ENCODE assay signal across 10 cellular contexts in genomic region chr12:108831309-108831991, GRCh38. TPM values are rescaled to one million over a fixed set of nuclear protein-coding genes. Genes with fewer than 3 reads are reported as not detected.
DNase-seq lines count a peak whose midpoint lies in the region; ATAC-seq, FAIRE-seq and TF ChIP-seq lines count a peak whose summit lies in the region.
"Had no signal": no experiment of that assay in that cellular context is flagged by ENCODE, and none has a peak within 500 bp of the region (broad histone marks: within the 10 kb centered on the region; RNA-seq: fewer than 3 reads in every experiment).

No MANE protein-coding gene starts in this region.

- peak overlapping the region; percentile 1 for H3K9ac ChIP-seq in astrocyte (ENCODE audit: low read length)

- H3K36me3 ChIP-seq in astrocyte (ENCODE audit: insufficient read depth, low read length), result peaks cover 41% of the 10 kb centered on the region
- H3K36me3 ChIP-seq in uterus, result no peaks in the 10 kb centered on the region

- peak; percentile 87 for ATAC-seq in activated CD8-positive, alpha-beta memory T cell treated with anti-CD3 and anti-CD28 coated beads, Interleukin-2, amount 10 ng/mL, durations not matched to agents 7 days and 5 days
- ATAC-seq in HG02884 (IDR thresholded peaks at IDR 0.05; ENCODE audit: unreplicated experiment), result peak; percentile 69
- peak; percentile 61 for ATAC-seq in stimulated activated naive CD8-positive, alpha-beta T cell treated with anti-CD3 and anti-CD28 coated beads, Interleukin-15, Interleukin-2, amounts not matched to agents 100 U/mL and 50 U/mL, for 24 hours
- no peak for ATAC-seq in GM18873 (IDR thresholded peaks at IDR 0.05; ENCODE audit: low FRiP score, unreplicated experiment)

- H3K4me3 ChIP-seq in astrocyte (ENCODE audit: insufficient read depth, low read depth, low read length), result no peak overlapping the region
- no peak overlapping the region for H3K4me3 ChIP-seq in uterus

- TF ChIP-seq POLR2A in uterus (IDR thresholded peaks at IDR 0.05), result no peak

- no peaks in the 10 kb centered on the region for H3K27me3 Mint-ChIP-seq in activated CD8-positive, alpha-beta memory T cell treated with anti-CD3 and anti-CD28 coated beads, Interleukin-2, amount 10 ng/mL, durations not matched to agents 7 days and 5 days
- H3K27me3 Mint-ChIP-seq in astrocyte (ENCODE audit: low read depth, unreplicated experiment), result no peaks in the 10 kb centered on the region

- no peak for TF ChIP-seq CTCF in astrocyte (IDR thresholded peaks at IDR 0.05; ENCODE audit: insufficient read depth, low read depth, low read length)
- no peak for TF ChIP-seq CTCF in uterus (IDR thresholded peaks at IDR 0.05)

- peak; percentile 69 for DNase-seq in activated CD8-positive, alpha-beta memory T cell treated with anti-CD3 and anti-CD28 coated beads, Interleukin-2, amount 10 ng/mL, durations not matched to agents 7 days and 5 days
- no peak for DNase-seq in activated CD8-positive, alpha-beta memory T cell treated with anti-CD3 and anti-CD28 coated beads, Interleukin-2, amount 50 U/mL, for 48 hours
- DNase-seq in astrocyte (ENCODE audit: low read depth) (no peak), NCI-H2081 treated with DMSO at 0.1 percent for 48 hours (lab: John Stamatoyannopoulos, UW) (no peak), uterus (no peak)
- no peak for DNase-seq in stimulated activated naive CD8-positive, alpha-beta T cell treated with anti-CD3 and anti-CD28 coated beads, Interleukin-15, Interleukin-2, amounts not matched to agents 100 U/mL and 50 U/mL, for 24 hours
- DNase-seq: ACHN, NCI-H446 had no signal

- peaks cover 81% of the 10 kb centered on the region for H3K79me2 ChIP-seq in astrocyte (ENCODE audit: insufficient read depth, low read length)

- no peak for FAIRE-seq in astrocyte (lab: Jason Lieb, UNC)

- H2AFZ ChIP-seq in astrocyte (ENCODE audit: low read depth, low read length), result no peak overlapping the region

- CTCF ChIA-PET in activated CD8-positive, alpha-beta memory T cell treated with anti-CD3 and anti-CD28 coated beads, Interleukin-2, amount 10 ng/mL, durations not matched to agents 7 days and 5 days (lab: Charles Lee), result interaction anchor here (0.6 to 2.0 kb wide), 6 partner anchors 9 to 263 kb away, joined by 3 to 7 read pairs (median 3); partner anchors contain the start of gene SELPLG

- H3K27ac Mint-ChIP-seq in activated CD8-positive, alpha-beta memory T cell treated with anti-CD3 and anti-CD28 coated beads, Interleukin-2, amount 10 ng/mL, durations not matched to agents 7 days and 5 days, result peak overlapping the region; percentile 92
- peak overlapping the region; percentile 100 for H3K27ac Mint-ChIP-seq in astrocyte (ENCODE audit: unreplicated experiment)

- no peak overlapping the region for H3K4me2 ChIP-seq in astrocyte (ENCODE audit: low read length)

- H3K4me1 Mint-ChIP-seq in activated CD8-positive, alpha-beta memory T cell treated with anti-CD3 and anti-CD28 coated beads, Interleukin-2, amount 10 ng/mL, durations not matched to agents 7 days and 5 days, result peaks cover 91% of the 10 kb centered on the region
- peaks cover 65% of the 10 kb centered on the region for H3K4me1 Mint-ChIP-seq in astrocyte (ENCODE audit: low read depth, unreplicated experiment)

- peaks cover 80% of the 10 kb centered on the region for H3K36me3 Mint-ChIP-seq in activated CD8-positive, alpha-beta memory T cell treated with anti-CD3 and anti-CD28 coated beads, Interleukin-2, amount 10 ng/mL, durations not matched to agents 7 days and 5 days
- peaks cover 31% of the 10 kb centered on the region for H3K36me3 Mint-ChIP-seq in astrocyte (ENCODE audit: low read depth, unreplicated experiment)

- H3K4me1 ChIP-seq in astrocyte (ENCODE audit: insufficient read depth, low read length) (peaks cover 68% of the 10 kb centered on the region), uterus (peaks cover 7 to 19% of the 10 kb centered on the region in 2 donors)

- H4K20me1 ChIP-seq in astrocyte (ENCODE audit: insufficient read depth, low read length), result no peaks in the 10 kb centered on the region

- H3K27me3 ChIP-seq in astrocyte (ENCODE audit: insufficient read depth, low read length), result no peaks in the 10 kb centered on the region
- no peaks in the 10 kb centered on the region for H3K27me3 ChIP-seq in uterus

- H3K27ac ChIP-seq in astrocyte (ENCODE audit: low read depth, low read length), result peak overlapping the region; percentile 99
- H3K27ac ChIP-seq in uterus, result no peak overlapping the region

- H3K4me3 Mint-ChIP-seq in activated CD8-positive, alpha-beta memory T cell treated with anti-CD3 and anti-CD28 coated beads, Interleukin-2, amount 10 ng/mL, durations not matched to agents 7 days and 5 days, result peak overlapping the region; percentile 32
- peak overlapping the region; percentile 73 for H3K4me3 Mint-ChIP-seq in astrocyte (ENCODE audit: unreplicated experiment)

- H3K9me3 ChIP-seq in astrocyte (ENCODE audit: insufficient read depth, low read depth, low read length) (no peaks in the 10 kb centered on the region), uterus (no peaks in the 10 kb centered on the region)

- no peaks in the 10 kb centered on the region for H3K9me3 Mint-ChIP-seq in activated CD8-positive, alpha-beta memory T cell treated with anti-CD3 and anti-CD28 coated beads, Interleukin-2, amount 10 ng/mL, durations not matched to agents 7 days and 5 days (ENCODE audit: low read depth)
- no peaks in the 10 kb centered on the region for H3K9me3 Mint-ChIP-seq in astrocyte (ENCODE audit: unreplicated experiment)

- intact Hi-C loops in uterus (cut with DNase I; ENCODE audit: low total_unique reads), result no loop called here

RNA-seq across cellular contexts. Expression of gene SSH1, which starts 25.9 kb away (rescaled TPM):
- 10 to 100 TPM; 66.9 to 73.9 TPM for total RNA-seq in activated CD8-positive, alpha-beta memory T cell treated with anti-CD3 and anti-CD28 coated beads, Interleukin-2, amount 10 ng/mL, durations not matched to agents 7 days and 5 days
- 64.6 and 75.9 TPM in 2 replicates for total RNA-seq in astrocyte
- total RNA-seq in uterus, result 10 to 100 TPM in 2 of 4 donors, 1 to 10 TPM in 2; 8.7 to 55.4 (median 10.7) TPM

RNA-seq across cellular contexts. Expression of gene DAO, which starts 48.4 kb away (rescaled TPM):
- total RNA-seq in activated CD8-positive, alpha-beta memory T cell treated with anti-CD3 and anti-CD28 coated beads, Interleukin-2, amount 10 ng/mL, durations not matched to agents 7 days and 5 days, result not detected
- total RNA-seq in astrocyte (not detected in 2 replicates), uterus (not detected)
